In genomic region chr5:21680196-21680595, GRCh38 we compare ENCODE assay signal across 14 cellular contexts.
DNase-seq lines count a peak whose midpoint lies in the region; FAIRE-seq and TF ChIP-seq lines count a peak whose summit lies in the region.
"Had no signal": no experiment of that assay in that cellular context is flagged by ENCODE, and none has a peak within 500 bp of the region (broad histone marks: within the 10 kb centered on the region; RNA-seq: fewer than 3 reads in every experiment).

No MANE protein-coding gene starts in this region.

- H2AFZ ChIP-seq in keratinocyte (ENCODE audit: control insufficient read depth, low read length), result no peak overlapping the region

- H3K4me3 ChIP-seq in keratinocyte (ENCODE audit: control insufficient read depth in 2 of 3, extremely low read depth in 1 of 3, insufficient read depth in 2 of 3, low read depth in 1 of 3, low read length in 3 of 3) (no peak overlapping the region), suprapubic skin (no peak overlapping the region), coronary artery (no peak overlapping the region)
- no peak overlapping the region for H3K4me3 ChIP-seq in effector memory CD4-positive, alpha-beta T cell (ENCODE audit: insufficient read depth, low read depth, low read length, poor library complexity, severe bottlenecking)
- H3K4me3 ChIP-seq: BLaER1, K562 had no signal

- H3K4me3 Mint-ChIP-seq in brain, result no peak overlapping the region
- H3K4me3 Mint-ChIP-seq: activated naive CD4-positive, alpha-beta T cell treated with anti-CD3 and anti-CD28 coated beads for 36 hours; naive B cell had no signal

- H3K9me1 ChIP-seq in keratinocyte (ENCODE audit: control insufficient read depth, extremely low read depth, insufficient read depth, low read length), result no peaks in the 10 kb centered on the region

- H3K9ac ChIP-seq in keratinocyte (ENCODE audit: control insufficient read depth, extremely low read depth, insufficient read depth, low read length), result no peak overlapping the region
- H3K9ac ChIP-seq: BLaER1 had no signal

- in situ Hi-C loops in KBM-7 (cut with MboI; ENCODE audit: low pct_unique_long_range_greater_than_20kb, low sequenced_read_pairs), result no loop called here

- no peak for TF ChIP-seq POLR2A in suprapubic skin (IDR thresholded peaks at IDR 0.05)

- no peaks in the 10 kb centered on the region for H3K9me3 ChIP-seq in keratinocyte (ENCODE audit: control insufficient read depth, low read depth, low read length)
- no peaks in the 10 kb centered on the region for H3K9me3 ChIP-seq in effector memory CD4-positive, alpha-beta T cell (ENCODE audit: control insufficient read depth, low read length)
- H3K9me3 ChIP-seq in suprapubic skin, result no peaks in the 10 kb centered on the region
- H3K9me3 ChIP-seq: BLaER1 had no signal

- H4K20me1 ChIP-seq in keratinocyte (ENCODE audit: control insufficient read depth, extremely low read depth, insufficient read depth, low read length), result no peaks in the 10 kb centered on the region
- H4K20me1 ChIP-seq: BLaER1 had no signal

- DNase-seq in AG08396 (ENCODE audit: low spot score) (peak; percentile 12), LHCN-M2 (ENCODE audit: low read depth) (peak; percentile 0), keratinocyte (ENCODE audit: low read depth, low spot score) (no peak), KBM-7 (no peak), suprapubic skin (ENCODE audit: low spot score in 2 of 2) (no peak), coronary artery (ENCODE audit: low spot score) (no peak)
- DNase-seq in effector memory CD4-positive, alpha-beta T cell, result no peak
- DNase-seq: activated naive CD4-positive, alpha-beta T cell treated with anti-CD3 and anti-CD28 coated beads for 36 hours; naive B cell; NCI-H1930; small intestine had no signal

- dilution Hi-C loops in keratinocyte (cut with MboI; ENCODE audit: extremely low pct_ligation_motif_present, low sequenced_read_pairs), result no loop called here

- H3K9me3 Mint-ChIP-seq in brain, result no peaks in the 10 kb centered on the region
- H3K9me3 Mint-ChIP-seq: activated naive CD4-positive, alpha-beta T cell treated with anti-CD3 and anti-CD28 coated beads for 36 hours; naive B cell had no signal

- H3K27ac ChIP-seq in keratinocyte (ENCODE audit: control insufficient read depth, insufficient read depth, low read length) (peak overlapping the region; percentile 17), suprapubic skin (no peak overlapping the region), coronary artery (no peak overlapping the region)
- no peak overlapping the region for H3K27ac ChIP-seq in effector memory CD4-positive, alpha-beta T cell (ENCODE audit: insufficient read depth, low read length, poor library complexity, severe bottlenecking)
- H3K27ac ChIP-seq: BLaER1 had no signal

- H3K4me1 ChIP-seq in keratinocyte (ENCODE audit: control insufficient read depth, extremely low read depth, insufficient read depth, low read length) (peaks cover 10% of the 10 kb centered on the region), suprapubic skin (no peaks in the 10 kb centered on the region)
- no peaks in the 10 kb centered on the region for H3K4me1 ChIP-seq in effector memory CD4-positive, alpha-beta T cell (ENCODE audit: control insufficient read depth, insufficient read depth, low read length, poor library complexity, severe bottlenecking)
- H3K4me1 ChIP-seq: BLaER1 had no signal

- no peaks in the 10 kb centered on the region for H3K27me3 Mint-ChIP-seq in brain
- H3K27me3 Mint-ChIP-seq: naive B cell had no signal

- no peaks in the 10 kb centered on the region for H3K36me3 Mint-ChIP-seq in brain
- H3K36me3 Mint-ChIP-seq: naive B cell had no signal

- H3K79me2 ChIP-seq in keratinocyte (ENCODE audit: control insufficient read depth, insufficient read depth, low read length), result no peaks in the 10 kb centered on the region

- H3K27ac Mint-ChIP-seq in brain, result peak overlapping the region in 3 of 5 experiments; percentile 60 to 88 (median 81)
- H3K27ac Mint-ChIP-seq: activated naive CD4-positive, alpha-beta T cell treated with anti-CD3 and anti-CD28 coated beads for 36 hours had no signal

- no peak for TF ChIP-seq EP300 in suprapubic skin (IDR thresholded peaks at IDR 0.05)

- H3K27me3 ChIP-seq in keratinocyte (ENCODE audit: control insufficient read depth, extremely low read depth, insufficient read depth, low read length) (no peaks in the 10 kb centered on the region), suprapubic skin (no peaks in the 10 kb centered on the region)
- no peaks in the 10 kb centered on the region for H3K27me3 ChIP-seq in effector memory CD4-positive, alpha-beta T cell (replicated peaks; ENCODE audit: control insufficient read depth, insufficient read depth, low read length, poor library complexity, severe bottlenecking)
- H3K27me3 ChIP-seq: BLaER1 had no signal

- H3K36me3 ChIP-seq in keratinocyte (ENCODE audit: control insufficient read depth in 2 of 2, extremely low read depth in 1 of 2, insufficient read depth in 2 of 2, low read length in 2 of 2) (no peaks in the 10 kb centered on the region), suprapubic skin (no peaks in the 10 kb centered on the region)
- H3K36me3 ChIP-seq in effector memory CD4-positive, alpha-beta T cell (ENCODE audit: control insufficient read depth, insufficient read depth, low read length), result no peaks in the 10 kb centered on the region
- H3K36me3 ChIP-seq: BLaER1 had no signal

- H3K4me1 Mint-ChIP-seq in brain, result peaks cover 25% of the 10 kb centered on the region
- H3K4me1 Mint-ChIP-seq: naive B cell had no signal

- FAIRE-seq in keratinocyte (lab: Jason Lieb, UNC), result peak; percentile 74
- FAIRE-seq: K562, small intestine had no signal

- TF ChIP-seq CTCF in brain (conservative IDR thresholded peaks at IDR 0.05), result no peak
- TF ChIP-seq CTCF in keratinocyte (optimal IDR thresholded peaks at IDR 0.05 in 1 of 3, IDR thresholded peaks at IDR 0.05 in 1 of 3, conservative IDR thresholded peaks at IDR 0.05 in 1 of 3; ENCODE audit: extremely low read depth in 1 of 3, insufficient read depth in 2 of 3, low read length in 3 of 3), result no peak
- no peak for TF ChIP-seq CTCF in suprapubic skin (IDR thresholded peaks at IDR 0.05)
- TF ChIP-seq CTCF in coronary artery (IDR thresholded peaks at IDR 0.05), result no peak

- H3K4me2 ChIP-seq in keratinocyte (ENCODE audit: control insufficient read depth, extremely low read depth, insufficient read depth, low read depth, low read length), result no peak overlapping the region
- H3K4me2 ChIP-seq: BLaER1 had no signal

Comparison
In these comparisons a context has a peak if more than half of its experiments do, and no peak if none do; other contexts are left out.
1. DNase-seq: peak in AG08396 (single experiment) and LHCN-M2 (single experiment); none in keratinocyte (single experiment), KBM-7 (single experiment), effector memory CD4-positive, alpha-beta T cell (0 of 3), suprapubic skin (0 of 2) and coronary artery (single experiment).